Comparison of ENCODE assay signal across 9 cellular contexts in the genomic region with DNA sequence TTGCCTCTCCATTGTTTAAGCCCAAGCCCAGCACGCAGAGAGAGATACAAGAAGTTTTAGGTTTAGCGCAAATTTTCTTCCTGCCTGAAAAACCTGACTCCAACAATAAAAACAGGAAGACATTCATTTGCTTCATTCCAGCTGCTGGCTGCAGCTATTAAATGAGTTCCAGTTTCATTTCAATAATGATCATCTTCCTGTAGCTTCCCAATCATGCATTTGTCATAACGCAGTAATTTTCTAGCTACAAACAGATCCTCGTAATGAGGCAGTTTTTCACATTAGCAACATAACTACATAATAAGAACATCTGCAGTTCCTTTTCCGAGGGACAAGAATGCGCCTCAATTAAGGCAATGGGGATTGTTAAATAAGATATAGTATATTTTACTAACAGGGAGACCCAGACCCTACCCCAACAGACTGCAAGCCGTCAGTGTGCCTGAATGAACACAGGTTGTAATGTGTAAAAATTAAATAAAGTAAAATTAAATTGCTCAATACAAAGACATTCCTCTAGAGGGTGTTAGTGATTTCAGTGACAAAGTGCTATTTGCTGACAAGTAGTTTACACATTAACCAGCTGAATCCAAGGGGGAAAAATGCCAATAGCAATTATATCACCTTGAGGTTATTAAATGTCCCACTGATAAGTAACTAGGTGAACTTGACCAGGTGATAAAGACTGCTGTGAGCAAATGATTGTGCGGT.
DNase-seq lines count a peak whose midpoint lies in the region; ATAC-seq and TF ChIP-seq lines count a peak whose summit lies in the region.
"Had no signal": no experiment of that assay in that cellular context is flagged by ENCODE, and none has a peak within 500 bp of the region (broad histone marks: within the 10 kb centered on the region; RNA-seq: fewer than 3 reads in every experiment).

No MANE protein-coding gene starts in this region.

- peak; percentile 66 for TF ChIP-seq CTCF in VCaP (conservative IDR thresholded peaks at IDR 0.05)

- no peak overlapping the region for H3K27ac ChIP-seq in VCaP

- no peak for ATAC-seq in GM18498 (IDR thresholded peaks at IDR 0.05; ENCODE audit: unreplicated experiment)
- no peak for ATAC-seq in GM21447 (IDR thresholded peaks at IDR 0.05; ENCODE audit: unreplicated experiment)

- DNase-seq in AG08395 (ENCODE audit: low spot score): peak; percentile 46
- DNase-seq in HuH-7 (ENCODE audit: low spot score): peak; percentile 87
- DNase-seq in kidney tubule cell (ENCODE audit: low spot score): peak; percentile 92
- no peak for DNase-seq in activated CD4-positive, alpha-beta T cell treated with anti-CD3 and anti-CD28 coated beads for 1 hour
- DNase-seq in CD1c-positive myeloid dendritic cell (ENCODE audit: extremely low spot score): no peak
- DNase-seq: effector CD8-positive, alpha-beta T cell had no signal

Comparison
In these comparisons a context has a peak if more than half of its experiments do, and no peak if none do; other contexts are left out.
1. DNase-seq: peak in AG08395 (single experiment), HuH-7 (single experiment) and kidney tubule cell (single experiment); none in activated CD4-positive, alpha-beta T cell treated with anti-CD3 and anti-CD28 coated beads for 1 hour (single experiment) and CD1c-positive myeloid dendritic cell (single experiment).